9 cellular contexts compared by ENCODE assay signal in the genomic region with DNA sequence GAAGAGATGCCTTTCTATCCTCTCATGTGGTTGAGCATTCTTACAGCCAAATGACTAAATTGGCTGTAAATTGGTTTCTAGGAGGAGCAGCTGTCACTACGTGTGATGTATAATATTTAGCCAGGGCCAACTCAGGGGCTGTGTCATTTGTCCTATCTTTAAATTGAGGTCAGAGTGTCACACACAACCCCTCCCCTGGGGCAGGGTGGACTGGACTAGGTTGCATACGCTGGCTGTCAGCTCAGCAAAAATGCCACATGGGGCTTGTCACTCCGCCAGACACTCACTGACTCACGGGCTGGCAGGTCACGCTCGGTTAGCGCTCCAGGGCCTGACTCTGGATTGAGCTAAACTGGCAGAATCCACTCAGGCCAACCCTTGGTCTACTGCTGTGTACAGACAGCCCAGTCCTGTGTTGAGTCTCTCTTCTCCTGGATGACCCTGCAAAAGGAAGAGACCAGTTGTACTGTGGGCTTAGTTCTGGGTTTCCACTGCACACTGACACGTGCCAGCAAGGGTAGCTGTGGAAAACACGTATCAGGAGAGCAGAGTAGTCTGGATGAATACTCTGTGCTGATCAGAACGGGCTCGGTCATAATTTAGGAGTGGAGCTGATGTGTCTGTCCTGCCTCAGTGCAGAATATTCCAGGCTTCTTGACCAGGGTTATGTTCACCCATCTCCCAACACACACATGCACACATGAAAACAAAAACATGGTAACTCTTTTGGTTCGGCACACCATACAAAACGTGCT. TPM values are rescaled to one million over a fixed set of nuclear protein-coding genes. Genes with fewer than 3 reads are reported as not detected.
A peak's percentile ranks its signal among the peaks of the same experiment; 100 is the strongest.
DNase-seq lines count a peak whose midpoint lies in the region; ATAC-seq, FAIRE-seq and TF ChIP-seq lines count a peak whose summit lies in the region.
"Had no signal": no experiment of that assay in that cellular context is flagged by ENCODE, and none has a peak within 500 bp of the region (broad histone marks: within the 10 kb centered on the region; RNA-seq: fewer than 3 reads in every experiment).

No MANE protein-coding gene starts in this region.

- no peaks in the 10 kb centered on the region for H3K79me2 ChIP-seq in keratinocyte (ENCODE audit: control insufficient read depth, insufficient read depth, low read length)

- no peak for DNase-seq in stimulated activated naive CD8-positive, alpha-beta T cell treated with anti-CD3 and anti-CD28 coated beads, Interleukin-15, amount 100 ng/mL, for 72 hours
- no peak for DNase-seq in stimulated activated naive CD8-positive, alpha-beta T cell treated with anti-CD3 and anti-CD28 coated beads, Interleukin-15, Interleukin-2, amounts not matched to agents 100 U/mL and 50 U/mL, for 24 hours
- DNase-seq in astrocyte of the cerebellum (ENCODE audit: low read depth) (peak; percentile 49), keratinocyte (ENCODE audit: low read depth, low spot score) (no peak), aorta (peak; percentile 84 to 93)
- no peak for DNase-seq in activated effector memory CD4-positive, alpha-beta T cell treated with anti-CD3 and anti-CD28 coated beads, Interleukin-2, amount 50 U/mL, for 16 hours

- H3K4me1 ChIP-seq in keratinocyte (ENCODE audit: control insufficient read depth, extremely low read depth, insufficient read depth, low read length), result peaks cover 26% of the 10 kb centered on the region
- no peaks in the 10 kb centered on the region for H3K4me1 ChIP-seq in aorta (ENCODE audit: control insufficient read depth in 1 of 2, insufficient read depth in 2 of 2, low read length in 2 of 2)

- H3K27me3 ChIP-seq in keratinocyte (ENCODE audit: control insufficient read depth, extremely low read depth, insufficient read depth, low read length) (no peaks in the 10 kb centered on the region), aorta (ENCODE audit: control insufficient read depth in 1 of 2, insufficient read depth in 2 of 2, low read length in 1 of 2) (no peaks in the 10 kb centered on the region)

- intact Hi-C loops in aorta (cut with DNase I), result no loop called here

- no peak overlapping the region for H3K27ac ChIP-seq in keratinocyte (ENCODE audit: control insufficient read depth, insufficient read depth, low read length)
- H3K27ac ChIP-seq in aorta (ENCODE audit: low read depth in 1 of 2, low read length in 2 of 2), result no peak overlapping the region

- H3K27me3 Mint-ChIP-seq in stimulated activated naive CD8-positive, alpha-beta T cell treated with anti-CD3 and anti-CD28 coated beads, Interleukin-15, amount 100 ng/mL, for 72 hours, result no peaks in the 10 kb centered on the region

- H2AFZ ChIP-seq in keratinocyte (ENCODE audit: control insufficient read depth, low read length), result no peak overlapping the region

- H3K4me1 Mint-ChIP-seq in stimulated activated naive CD8-positive, alpha-beta T cell treated with anti-CD3 and anti-CD28 coated beads, Interleukin-15, amount 100 ng/mL, for 72 hours, result peaks cover 33% of the 10 kb centered on the region

- no peaks in the 10 kb centered on the region for H3K9me1 ChIP-seq in keratinocyte (ENCODE audit: control insufficient read depth, extremely low read depth, insufficient read depth, low read length)

- peak overlapping the region; percentile 17 for H3K4me2 ChIP-seq in keratinocyte (ENCODE audit: control insufficient read depth, extremely low read depth, insufficient read depth, low read depth, low read length)

- no peak for TF ChIP-seq CTCF in astrocyte of the cerebellum (IDR thresholded peaks at IDR 0.05; ENCODE audit: low read depth, low read length, missing control alignments)
- no peak for TF ChIP-seq CTCF in keratinocyte (optimal IDR thresholded peaks at IDR 0.05 in 1 of 3, IDR thresholded peaks at IDR 0.05 in 1 of 3, conservative IDR thresholded peaks at IDR 0.05 in 1 of 3; ENCODE audit: extremely low read depth in 1 of 3, insufficient read depth in 2 of 3, low read length in 3 of 3)

- H3K9me3 Mint-ChIP-seq in stimulated activated naive CD8-positive, alpha-beta T cell treated with anti-CD3 and anti-CD28 coated beads, Interleukin-15, amount 100 ng/mL, for 72 hours, result peaks cover 0 to 9% of the 10 kb centered on the region in 2 donors

- H3K4me3 ChIP-seq in astrocyte of the cerebellum (ENCODE audit: low read depth, low read length), result no peak overlapping the region
- no peak overlapping the region for H3K4me3 ChIP-seq in keratinocyte (ENCODE audit: control insufficient read depth in 2 of 3, extremely low read depth in 1 of 3, insufficient read depth in 2 of 3, low read depth in 1 of 3, low read length in 3 of 3)
- H3K4me3 ChIP-seq in aorta (ENCODE audit: low read length in 2 of 2), result no peak overlapping the region

- no peaks in the 10 kb centered on the region for H4K20me1 ChIP-seq in keratinocyte (ENCODE audit: control insufficient read depth, extremely low read depth, insufficient read depth, low read length)

- no peak overlapping the region for H3K4me3 Mint-ChIP-seq in stimulated activated naive CD8-positive, alpha-beta T cell treated with anti-CD3 and anti-CD28 coated beads, Interleukin-15, amount 100 ng/mL, for 72 hours

- dilution Hi-C loops in keratinocyte (cut with MboI; ENCODE audit: extremely low pct_ligation_motif_present, low sequenced_read_pairs), result no loop called here

- H3K27ac Mint-ChIP-seq in stimulated activated naive CD8-positive, alpha-beta T cell treated with anti-CD3 and anti-CD28 coated beads, Interleukin-15, amount 100 ng/mL, for 72 hours, result no peak overlapping the region

- H3K36me3 ChIP-seq in keratinocyte (ENCODE audit: control insufficient read depth in 2 of 2, extremely low read depth in 1 of 2, insufficient read depth in 2 of 2, low read length in 2 of 2) (no peaks in the 10 kb centered on the region), aorta (ENCODE audit: control insufficient read depth in 1 of 2, insufficient read depth in 2 of 2, low read length in 1 of 2) (no peaks in the 10 kb centered on the region)

- H3K9ac ChIP-seq in keratinocyte (ENCODE audit: control insufficient read depth, extremely low read depth, insufficient read depth, low read length), result no peak overlapping the region

- ATAC-seq in stimulated activated naive CD8-positive, alpha-beta T cell treated with anti-CD3 and anti-CD28 coated beads, Interleukin-15, amount 100 ng/mL, for 72 hours, result peak; percentile 20
- ATAC-seq in stimulated activated naive CD8-positive, alpha-beta T cell treated with anti-CD3 and anti-CD28 coated beads, Interleukin-15, Interleukin-2, amounts not matched to agents 100 U/mL and 50 U/mL, for 24 hours, result no peak
- ATAC-seq in aorta (ENCODE audit: low FRiP score) (peak; percentile 74), HG03442 (IDR thresholded peaks at IDR 0.05; ENCODE audit: unreplicated experiment) (no peak), GM18907 (IDR thresholded peaks at IDR 0.05; ENCODE audit: unreplicated experiment) (no peak)

- 29 to 32% methylated on average over 13 of the region's 13 CpGs for WGBS in aorta, 2 donors

- H3K9me3 ChIP-seq in keratinocyte (ENCODE audit: control insufficient read depth, low read depth, low read length) (no peaks in the 10 kb centered on the region), aorta (ENCODE audit: control insufficient read depth, low read length) (no peaks in the 10 kb centered on the region)

- peak; percentile 79 for FAIRE-seq in keratinocyte (lab: Jason Lieb, UNC)
- FAIRE-seq: TTC549 had no signal

- in situ Hi-C loops in astrocyte of the cerebellum (cut with HindIII; ENCODE audit: low sequenced_read_pairs), result no loop called here

RNA-seq across cellular contexts. Expression of a gene that starts 29.1 kb away (rescaled TPM):
- polyA plus RNA-seq in keratinocyte (0.06 to 0.39 TPM (median 0.18 TPM) in 3 replicates), aorta (not detected)
- not detected for polyA plus RNA-seq in keratinocyte (2011; ENCODE audit: low read depth)
- polyA plus RNA-seq in keratinocyte (2011; cell fraction: cytosol; rRNA removed), result 0.04 and 0.08 TPM in 2 replicates
- polyA plus RNA-seq in keratinocyte (2011; cell fraction: nucleus; rRNA removed), result 0.22 and 0.23 TPM in 2 replicates
- 0.08 and 0.36 TPM in 2 replicates for polyA plus RNA-seq in keratinocyte (2012; ENCODE audit: low replicate concordance)
- 0.40 to 0.89 TPM (median 0.77 TPM) in 3 replicates for polyA minus RNA-seq in keratinocyte
- polyA minus RNA-seq in keratinocyte (2011; cell fraction: cytosol; rRNA and poly(A)+ RNA removed), result not detected
- polyA minus RNA-seq in keratinocyte (2011; cell fraction: nucleus; rRNA and poly(A)+ RNA removed), result 0.23 TPM in 1 of 2 replicates, not detected in the other
- under 1 TPM; 0.19 to 0.66 TPM for total RNA-seq in aorta

Comparison
In these comparisons a context has a peak if more than half of its experiments do, and no peak if none do; other contexts are left out.
1. ATAC-seq: peak in stimulated activated naive CD8-positive, alpha-beta T cell treated with anti-CD3 and anti-CD28 coated beads, Interleukin-15, amount 100 ng/mL, for 72 hours (single experiment) and aorta (single experiment); none in stimulated activated naive CD8-positive, alpha-beta T cell treated with anti-CD3 and anti-CD28 coated beads, Interleukin-15, Interleukin-2, amounts not matched to agents 100 U/mL and 50 U/mL, for 24 hours (single experiment), HG03442 (single experiment) and GM18907 (single experiment).
2. DNase-seq: peak in astrocyte of the cerebellum (single experiment) and aorta (2 of 2); none in stimulated activated naive CD8-positive, alpha-beta T cell treated with anti-CD3 and anti-CD28 coated beads, Interleukin-15, amount 100 ng/mL, for 72 hours (0 of 2), stimulated activated naive CD8-positive, alpha-beta T cell treated with anti-CD3 and anti-CD28 coated beads, Interleukin-15, Interleukin-2, amounts not matched to agents 100 U/mL and 50 U/mL, for 24 hours (single experiment), keratinocyte (single experiment) and activated effector memory CD4-positive, alpha-beta T cell treated with anti-CD3 and anti-CD28 coated beads, Interleukin-2, amount 50 U/mL, for 16 hours (single experiment).